Comparison of ENCODE assay signal across 32 cellular contexts in the genomic region with DNA sequence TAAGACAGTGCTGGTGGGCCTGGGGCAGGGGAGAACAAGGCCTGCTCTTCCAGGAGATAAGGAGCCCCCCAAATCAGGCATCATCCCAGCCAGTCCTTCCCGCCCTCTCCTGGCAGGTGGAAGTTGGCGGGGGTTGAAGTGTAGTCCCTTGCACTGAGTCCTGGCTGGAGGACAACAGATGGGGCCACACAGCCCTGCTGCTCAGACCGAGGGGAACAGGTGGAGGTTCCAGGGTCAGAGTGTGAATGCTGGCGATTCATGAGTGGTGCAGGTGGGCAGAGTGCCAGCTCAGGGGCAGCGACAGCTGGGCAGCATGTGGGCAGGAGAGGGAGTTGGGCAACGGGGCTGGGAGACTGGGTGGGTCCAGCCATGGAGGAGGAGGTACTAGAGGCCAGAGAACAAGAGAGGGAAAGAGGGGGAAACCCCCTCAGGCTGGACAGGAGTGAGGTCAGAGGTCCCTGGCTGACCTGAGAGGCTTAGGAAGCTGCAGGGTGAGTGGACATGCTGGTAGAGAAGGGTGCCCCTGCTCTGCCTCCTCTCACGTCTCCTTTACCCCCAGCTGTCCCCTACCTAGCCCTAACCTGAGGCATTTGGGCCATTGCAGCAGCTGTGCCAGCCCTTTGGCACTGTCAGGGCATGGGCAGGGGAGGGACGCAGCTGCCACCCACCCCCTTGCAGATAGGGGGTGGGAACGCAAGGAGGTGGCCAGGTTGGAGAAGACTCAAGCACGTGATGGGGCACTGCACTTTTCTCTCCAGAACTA. TPM values are rescaled to one million over a fixed set of nuclear protein-coding genes. Genes with fewer than 3 reads are reported as not detected.
DNase-seq lines count a peak whose midpoint lies in the region; ATAC-seq and TF ChIP-seq lines count a peak whose summit lies in the region.
"Had no signal": no experiment of that assay in that cellular context is flagged by ENCODE, and none has a peak within 500 bp of the region (broad histone marks: within the 10 kb centered on the region; RNA-seq: fewer than 3 reads in every experiment).

No MANE protein-coding gene starts in this region.

- TF ChIP-seq CTCF in endodermal cell (conservative IDR thresholded peaks at IDR 0.05), result no peak

- no peak overlapping the region for H3K27ac Mint-ChIP-seq in activated CD8-positive, alpha-beta memory T cell treated with anti-CD3 and anti-CD28 coated beads, Interleukin-2, amount 10 ng/mL, durations not matched to agents 7 days and 5 days
- no peak overlapping the region for H3K27ac Mint-ChIP-seq in endodermal cell
- H3K27ac Mint-ChIP-seq: activated naive CD4-positive, alpha-beta T cell treated with anti-CD3 and anti-CD28 coated beads, Interleukin-2, amount 50 U/mL, for 72 hours; activated T-helper 2 cell treated with anti-CD3 and anti-CD28 coated beads, Interferon-gamma antibody, Interleukin-2, Interleukin-4, amounts not matched to agents 10 μg/mL and 5 μg/mL and 100 μg/mL, durations not matched to agents 14 hours and 24 hours and 36 hours; neural progenitor cell had no signal

- CTCF ChIA-PET in activated CD8-positive, alpha-beta memory T cell treated with anti-CD3 and anti-CD28 coated beads, Interleukin-2, amount 10 ng/mL, durations not matched to agents 7 days and 5 days (lab: Charles Lee), result interaction anchor here (2.0 to 3.1 kb wide), 3 partner anchors 56 to 104 kb away, joined by 8 to 36 read pairs (median 35); no protein-coding TSS in a partner anchor

- H3K4me3 ChIP-seq in endodermal cell (ENCODE audit: low read length), result no peak overlapping the region
- no peak overlapping the region for H3K4me3 ChIP-seq in skeletal muscle cell (ENCODE audit: low read depth, low read length)
- H3K4me3 ChIP-seq: BLaER1 treated with 17β-estradiol and CSF1 and Interleukin-3, amounts not matched to agents 10 nM and 100 nM; breast epithelium; lung; neural progenitor cell; SJSA1; suprapubic skin had no signal

- no peaks in the 10 kb centered on the region for H3K9me3 Mint-ChIP-seq in activated CD8-positive, alpha-beta memory T cell treated with anti-CD3 and anti-CD28 coated beads, Interleukin-2, amount 10 ng/mL, durations not matched to agents 7 days and 5 days (ENCODE audit: low read depth)
- no peaks in the 10 kb centered on the region for H3K9me3 Mint-ChIP-seq in endodermal cell
- H3K9me3 Mint-ChIP-seq: activated naive CD4-positive, alpha-beta T cell treated with anti-CD3 and anti-CD28 coated beads, Interleukin-2, amount 50 U/mL, for 72 hours; activated T-helper 2 cell treated with anti-CD3 and anti-CD28 coated beads, Interferon-gamma antibody, Interleukin-2, Interleukin-4, amounts not matched to agents 10 μg/mL and 5 μg/mL and 100 μg/mL, durations not matched to agents 14 hours and 24 hours and 36 hours; neural progenitor cell had no signal

- WGBS in endodermal cell (ENCODE audit: insufficient coverage in 1 of 2, insufficient read length in 1 of 2), 2 experiments, result 81 to 85% methylated on average over 3 to 10 of the region's 10 CpGs

- peaks cover 47% of the 10 kb centered on the region for H3K27me3 Mint-ChIP-seq in activated CD8-positive, alpha-beta memory T cell treated with anti-CD3 and anti-CD28 coated beads, Interleukin-2, amount 10 ng/mL, durations not matched to agents 7 days and 5 days
- peaks cover 38% of the 10 kb centered on the region for H3K27me3 Mint-ChIP-seq in endodermal cell (ENCODE audit: insufficient read depth)

- no peaks in the 10 kb centered on the region for H3K4me1 ChIP-seq in endodermal cell (ENCODE audit: control insufficient read depth, insufficient read depth, low read length)
- H3K4me1 ChIP-seq: breast epithelium, neural progenitor cell had no signal

- no peak overlapping the region for H3K9ac ChIP-seq in endodermal cell (ENCODE audit: extremely low read depth, low read length, poor library complexity, severe bottlenecking)
- H3K9ac ChIP-seq: BLaER1 treated with 17β-estradiol and CSF1 and Interleukin-3, amounts not matched to agents 10 nM and 100 nM; neural progenitor cell had no signal

- no peaks in the 10 kb centered on the region for H3K9me3 ChIP-seq in endodermal cell (ENCODE audit: control insufficient read depth, low read length)
- H3K9me3 ChIP-seq: BLaER1 treated with 17β-estradiol and CSF1 and Interleukin-3, amounts not matched to agents 10 nM and 100 nM; breast epithelium; SJSA1; suprapubic skin had no signal

- H3K36me3 ChIP-seq in endodermal cell (ENCODE audit: control insufficient read depth, insufficient read depth, low read length), result no peaks in the 10 kb centered on the region
- H3K36me3 ChIP-seq: BLaER1 treated with 17β-estradiol and CSF1 and Interleukin-3, amounts not matched to agents 10 nM and 100 nM; breast epithelium; neural progenitor cell; SJSA1; suprapubic skin had no signal

- ATAC-seq in activated CD8-positive, alpha-beta memory T cell treated with anti-CD3 and anti-CD28 coated beads, Interleukin-2, amount 10 ng/mL, durations not matched to agents 7 days and 5 days, result no peak
- no peak for ATAC-seq in HG03457 (IDR thresholded peaks at IDR 0.05; ENCODE audit: unreplicated experiment)
- no peak for ATAC-seq in HG03378 (IDR thresholded peaks at IDR 0.05; ENCODE audit: unreplicated experiment)
- no peak for ATAC-seq in HG03342 (IDR thresholded peaks at IDR 0.05; ENCODE audit: unreplicated experiment)
- ATAC-seq: activated CD4-positive, CD25-positive, alpha-beta regulatory T cell treated with anti-CD3 and anti-CD28 coated beads, Interleukin-2, amount 50 U/mL, for 24 hours; activated naive CD4-positive, alpha-beta T cell treated with anti-CD3 and anti-CD28 coated beads, Interleukin-2, amount 50 U/mL, for 72 hours; HCT116; Panc1; sciatic nerve had no signal

- H3K4me1 Mint-ChIP-seq in activated CD8-positive, alpha-beta memory T cell treated with anti-CD3 and anti-CD28 coated beads, Interleukin-2, amount 10 ng/mL, durations not matched to agents 7 days and 5 days, result peaks cover 4% of the 10 kb centered on the region
- H3K4me1 Mint-ChIP-seq in endodermal cell, result no peaks in the 10 kb centered on the region
- H3K4me1 Mint-ChIP-seq: neural progenitor cell had no signal

- H3K4me3 Mint-ChIP-seq in activated CD8-positive, alpha-beta memory T cell treated with anti-CD3 and anti-CD28 coated beads, Interleukin-2, amount 10 ng/mL, durations not matched to agents 7 days and 5 days, result no peak overlapping the region
- no peak overlapping the region for H3K4me3 Mint-ChIP-seq in endodermal cell
- H3K4me3 Mint-ChIP-seq: neural progenitor cell had no signal

- H3K36me3 Mint-ChIP-seq in activated CD8-positive, alpha-beta memory T cell treated with anti-CD3 and anti-CD28 coated beads, Interleukin-2, amount 10 ng/mL, durations not matched to agents 7 days and 5 days, result no peaks in the 10 kb centered on the region
- no peaks in the 10 kb centered on the region for H3K36me3 Mint-ChIP-seq in endodermal cell (ENCODE audit: low read depth)
- H3K36me3 Mint-ChIP-seq: activated naive CD4-positive, alpha-beta T cell treated with anti-CD3 and anti-CD28 coated beads, Interleukin-2, amount 50 U/mL, for 72 hours; neural progenitor cell had no signal

- H3K27me3 ChIP-seq in endodermal cell (ENCODE audit: control insufficient read depth, insufficient read depth, low read length, poor library complexity, severe bottlenecking), result peaks cover 36% of the 10 kb centered on the region

- DNase-seq in activated CD8-positive, alpha-beta memory T cell treated with anti-CD3 and anti-CD28 coated beads, Interleukin-2, amount 10 ng/mL, durations not matched to agents 7 days and 5 days, result peak; percentile 25
- no peak for DNase-seq in activated CD8-positive, alpha-beta memory T cell treated with anti-CD3 and anti-CD28 coated beads, Interleukin-2, amount 50 U/mL, for 48 hours
- DNase-seq in NCI-H69 (lab: John Stamatoyannopoulos, UW) (peak; percentile 84), endodermal cell (peak; percentile 32), skeletal muscle cell (ENCODE audit: low read depth) (peak; percentile 49)
- DNase-seq: activated CD4-positive, alpha-beta T cell treated with anti-CD3 and anti-CD28 coated beads, Interleukin-2, amount 50 U/mL, for 48 hours; COR-L47; DMS79; glutamatergic neuron; NCI-H1694 treated with DMSO at 0.1 percent for 48 hours; NCI-H226; stimulated activated naive CD4-positive, alpha-beta T cell had no signal

- no peak overlapping the region for H3K27ac ChIP-seq in endodermal cell (ENCODE audit: low read depth, low read length)
- H3K27ac ChIP-seq: BLaER1 treated with 17β-estradiol and CSF1 and Interleukin-3, amounts not matched to agents 10 nM and 100 nM; breast epithelium; neural progenitor cell; SJSA1; suprapubic skin had no signal

RNA-seq across cellular contexts. Expression of a gene that starts 11.3 kb away (rescaled TPM):
- total RNA-seq in activated CD8-positive, alpha-beta memory T cell treated with anti-CD3 and anti-CD28 coated beads, Interleukin-2, amount 10 ng/mL, durations not matched to agents 7 days and 5 days, result not detected
- total RNA-seq in endodermal cell, result 1 to 10 TPM; 2.0 to 2.1 TPM
- polyA plus RNA-seq in endodermal cell (2013, experiment 1 of 2), result 4.3 TPM
- 4.1 TPM for polyA plus RNA-seq in endodermal cell (2013, experiment 2 of 2)
- total RNA-seq: activated naive CD4-positive, alpha-beta T cell treated with anti-CD3 and anti-CD28 coated beads, Interleukin-2, amount 50 U/mL, for 72 hours; activated T-helper 2 cell treated with anti-CD3 and anti-CD28 coated beads, Interferon-gamma antibody, Interleukin-2, Interleukin-4, amounts not matched to agents 10 μg/mL and 5 μg/mL and 100 μg/mL, durations not matched to agents 14 hours and 24 hours and 36 hours; SJSA1; T-helper 1 cell treated with Interleukin-12 subunit alpha and Interleukin-12 subunit beta and Interleukin-4 antibody, amounts not matched to agents 30 ng/mL and 1 ng/mL, for 36 hours had no signal

RNA-seq across cellular contexts. Expression of a gene that starts 30.4 kb away (rescaled TPM):
- not detected for total RNA-seq in activated CD8-positive, alpha-beta memory T cell treated with anti-CD3 and anti-CD28 coated beads, Interleukin-2, amount 10 ng/mL, durations not matched to agents 7 days and 5 days
- total RNA-seq in endodermal cell, result not detected
- not detected for polyA plus RNA-seq in endodermal cell (2013, experiment 1 of 2)
- not detected for polyA plus RNA-seq in endodermal cell (2013, experiment 2 of 2)
- total RNA-seq: activated naive CD4-positive, alpha-beta T cell treated with anti-CD3 and anti-CD28 coated beads, Interleukin-2, amount 50 U/mL, for 72 hours; activated T-helper 2 cell treated with anti-CD3 and anti-CD28 coated beads, Interferon-gamma antibody, Interleukin-2, Interleukin-4, amounts not matched to agents 10 μg/mL and 5 μg/mL and 100 μg/mL, durations not matched to agents 14 hours and 24 hours and 36 hours; breast epithelium; kidney epithelial cell; lung; posterior vena cava; sciatic nerve; SJSA1; suprapubic skin; T-helper 1 cell treated with Interleukin-12 subunit alpha and Interleukin-12 subunit beta and Interleukin-4 antibody, amounts not matched to agents 30 ng/mL and 1 ng/mL, for 36 hours had no signal
- polyA plus RNA-seq: AG04450, lung, urinary bladder had no signal

RNA-seq across cellular contexts. Expression of a gene that starts 59.4 kb away (rescaled TPM):
- not detected for total RNA-seq in activated CD8-positive, alpha-beta memory T cell treated with anti-CD3 and anti-CD28 coated beads, Interleukin-2, amount 10 ng/mL, durations not matched to agents 7 days and 5 days
- total RNA-seq in endodermal cell, result not detected
- polyA plus RNA-seq in endodermal cell (2013, experiment 1 of 2), result not detected
- polyA plus RNA-seq in endodermal cell (2013, experiment 2 of 2), result not detected
- total RNA-seq: activated naive CD4-positive, alpha-beta T cell treated with anti-CD3 and anti-CD28 coated beads, Interleukin-2, amount 50 U/mL, for 72 hours; activated T-helper 2 cell treated with anti-CD3 and anti-CD28 coated beads, Interferon-gamma antibody, Interleukin-2, Interleukin-4, amounts not matched to agents 10 μg/mL and 5 μg/mL and 100 μg/mL, durations not matched to agents 14 hours and 24 hours and 36 hours; kidney epithelial cell; lung; posterior vena cava; sciatic nerve; SJSA1; T-helper 1 cell treated with Interleukin-12 subunit alpha and Interleukin-12 subunit beta and Interleukin-4 antibody, amounts not matched to agents 30 ng/mL and 1 ng/mL, for 36 hours had no signal
- polyA plus RNA-seq: urinary bladder had no signal
